Comparison of ENCODE assay signal across 23 cellular contexts in the genomic region with DNA sequence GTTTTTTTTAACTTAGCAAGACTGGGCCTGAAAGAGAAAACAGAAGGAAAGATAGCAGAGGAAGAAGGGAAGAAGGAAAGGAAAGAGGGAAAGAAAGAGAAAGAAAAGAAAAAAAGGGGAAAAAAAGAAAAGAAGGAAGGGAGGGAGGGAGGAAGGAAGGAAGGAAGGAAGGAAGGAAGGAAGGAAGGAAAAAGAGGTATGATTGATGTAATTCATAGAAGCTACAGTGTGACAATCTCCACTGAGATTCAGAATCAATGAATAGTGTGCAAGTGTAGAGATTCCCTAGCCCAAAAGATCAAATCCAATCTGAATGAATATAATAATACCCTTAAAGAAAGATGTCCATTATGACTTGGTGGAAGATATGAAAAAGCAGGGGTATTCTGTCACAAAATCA.
"Had no signal": no experiment of that assay in that cellular context is flagged by ENCODE, and none has a peak within 500 bp of the region (broad histone marks: within the 10 kb centered on the region; RNA-seq: fewer than 3 reads in every experiment).

No MANE protein-coding gene starts in this region.

- H3K4me2 ChIP-seq: SK-N-SH had no signal

- ATAC-seq: T-cell had no signal

- H3K4me3 ChIP-seq: MG63, SJSA1 had no signal

- H3K36me3 ChIP-seq: MG63, SJSA1 had no signal

- H3K27me3 ChIP-seq: MG63, SJSA1 had no signal

- DNase-seq: Karpas-422, KG1, MG63, NCI-H1092, NCI-H1105 treated with DMSO at 0.1 percent for 48 hours, NCI-H1417 treated with DMSO at 0.1 percent for 48 hours, NCI-H187, NCI-H2029, NCI-H2081 treated with DMSO at 0.1 percent for 48 hours, NCI-H2171, NCI-H226, NCI-H446, NCI-H510A, NCI-H524 treated with DMSO at 0.1 percent for 48 hours, NCI-H69, NCI-H774, Right ventricle myocardium superior, RPMI8226, SIG-M5, SK-N-SH, SW 1271, T-cell had no signal

- H3K9me3 ChIP-seq: MG63, SJSA1, SK-N-SH had no signal
